16 cellular contexts compared by ENCODE assay signal in the genomic region with DNA sequence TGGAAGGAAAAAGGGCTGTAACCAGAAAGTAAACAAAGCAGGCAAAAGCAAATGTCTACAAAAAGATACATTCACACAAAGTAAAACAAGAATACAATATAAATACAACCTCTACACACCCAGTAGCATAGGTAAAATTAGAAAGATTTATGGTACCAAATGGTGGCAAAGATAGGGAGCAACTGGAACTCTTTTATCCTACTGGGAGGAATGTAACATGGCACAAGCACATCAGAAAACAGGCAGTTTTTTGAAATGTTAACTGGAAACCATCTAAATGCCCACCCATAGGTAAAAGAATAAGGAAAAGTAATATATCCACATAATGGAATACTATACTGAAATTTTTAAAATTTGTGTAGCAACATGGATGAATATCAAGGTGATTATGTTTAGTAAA. TPM values are rescaled to one million over a fixed set of nuclear protein-coding genes. Genes with fewer than 3 reads are reported as not detected.
DNase-seq lines count a peak whose midpoint lies in the region; ATAC-seq and TF ChIP-seq lines count a peak whose summit lies in the region.
"Had no signal": no experiment of that assay in that cellular context is flagged by ENCODE, and none has a peak within 500 bp of the region (broad histone marks: within the 10 kb centered on the region; RNA-seq: fewer than 3 reads in every experiment).

No MANE protein-coding gene starts in this region.

- H3K27ac ChIP-seq in cardiac muscle cell (no peak overlapping the region), right cardiac atrium (ENCODE audit: low read length) (no peak overlapping the region), endodermal cell (ENCODE audit: low read depth, low read length) (no peak overlapping the region)
- H3K27ac ChIP-seq: BLaER1 had no signal

- no peaks in the 10 kb centered on the region for H3K4me1 Mint-ChIP-seq in endodermal cell
- H3K4me1 Mint-ChIP-seq in CD14-positive monocyte: no peaks in the 10 kb centered on the region

- H3K4me1 ChIP-seq in cardiac muscle cell (ENCODE audit: low read depth) (no peaks in the 10 kb centered on the region), right cardiac atrium (ENCODE audit: control insufficient read depth, insufficient read depth, low read length) (no peaks in the 10 kb centered on the region), endodermal cell (ENCODE audit: control insufficient read depth, insufficient read depth, low read length) (no peaks in the 10 kb centered on the region)
- H3K4me1 ChIP-seq: BLaER1 had no signal

- H3K4me3 ChIP-seq in cardiac muscle cell: no peak overlapping the region
- H3K4me3 ChIP-seq in right cardiac atrium (ENCODE audit: low read length): no peak overlapping the region
- no peak overlapping the region for H3K4me3 ChIP-seq in endodermal cell (ENCODE audit: low read length)
- H3K4me3 ChIP-seq in foreskin fibroblast (ENCODE audit: low read depth in 1 of 2, low read length in 2 of 2): no peak overlapping the region
- H3K4me3 ChIP-seq: BLaER1 had no signal

- no peaks in the 10 kb centered on the region for H3K27me3 ChIP-seq in cardiac muscle cell
- no peaks in the 10 kb centered on the region for H3K27me3 ChIP-seq in right cardiac atrium (ENCODE audit: control insufficient read depth, insufficient read depth)
- H3K27me3 ChIP-seq in endodermal cell (ENCODE audit: control insufficient read depth, insufficient read depth, low read length, poor library complexity, severe bottlenecking): no peaks in the 10 kb centered on the region
- H3K27me3 ChIP-seq: BLaER1 had no signal

- H3K36me3 Mint-ChIP-seq in endodermal cell (ENCODE audit: low read depth): no peaks in the 10 kb centered on the region
- H3K36me3 Mint-ChIP-seq in CD14-positive monocyte: no peaks in the 10 kb centered on the region

- H3K27ac Mint-ChIP-seq in endodermal cell (no peak overlapping the region), CD14-positive monocyte (no peak overlapping the region)

- H3K9ac ChIP-seq in endodermal cell (ENCODE audit: extremely low read depth, low read length, poor library complexity, severe bottlenecking): no peak overlapping the region
- H3K9ac ChIP-seq: BLaER1 had no signal

- intact Hi-C loops in right cardiac atrium (cut with DNase I): no loop called here
- intact Hi-C loops in CD14-positive monocyte (cut with micrococcal nuclease): no loop called here

- no peaks in the 10 kb centered on the region for H3K27me3 Mint-ChIP-seq in endodermal cell (ENCODE audit: insufficient read depth)
- peaks cover 0 to 2% (median 2%) of the 10 kb centered on the region in 3 donors for H3K27me3 Mint-ChIP-seq in CD14-positive monocyte (ENCODE audit: low read depth in 3 of 3)

- no peaks in the 10 kb centered on the region for H3K9me3 ChIP-seq in cardiac muscle cell (ENCODE audit: low read depth)
- no peaks in the 10 kb centered on the region for H3K9me3 ChIP-seq in right cardiac atrium (ENCODE audit: control insufficient read depth, low read length)
- no peaks in the 10 kb centered on the region for H3K9me3 ChIP-seq in endodermal cell (ENCODE audit: control insufficient read depth, low read length)
- H3K9me3 ChIP-seq: BLaER1 had no signal

- H3K9me3 Mint-ChIP-seq in endodermal cell: no peaks in the 10 kb centered on the region
- H3K9me3 Mint-ChIP-seq in CD14-positive monocyte: peaks cover 0 to 2% (median 0%) of the 10 kb centered on the region in 7 donors

- H3K4me3 Mint-ChIP-seq in endodermal cell (no peak overlapping the region), CD14-positive monocyte (no peak overlapping the region)

- no peaks in the 10 kb centered on the region for H3K36me3 ChIP-seq in cardiac muscle cell
- H3K36me3 ChIP-seq in endodermal cell (ENCODE audit: control insufficient read depth, insufficient read depth, low read length): no peaks in the 10 kb centered on the region
- H3K36me3 ChIP-seq: BLaER1 had no signal

- DNase-seq in cardiac muscle cell (ENCODE audit: low read depth in 1 of 2, low spot score in 1 of 2): no peak
- no peak for DNase-seq in right cardiac atrium
- DNase-seq in endodermal cell: no peak
- no peak for DNase-seq in foreskin fibroblast
- DNase-seq in stimulated activated CD4-positive, alpha-beta T cell treated with anti-CD3 and anti-CD28 coated beads, Interleukin-4, amount 100 ng/mL, for 24 hours: no peak
- DNase-seq in CD14-positive monocyte (ENCODE audit: low spot score): no peak
- DNase-seq in activated CD4-positive, alpha-beta T cell treated with anti-CD3 and anti-CD28 coated beads, Interleukin-2, amount 50 U/mL, for 1 hour: no peak
- DNase-seq: 8988T, GF-D8, NCI-H1105 treated with DMSO at 0.1 percent for 48 hours, NCI-H187, NCI-H345, SHP77 had no signal

- ATAC-seq in right cardiac atrium (no peak), GM21515 (IDR thresholded peaks at IDR 0.05; ENCODE audit: unreplicated experiment) (no peak)

- TF ChIP-seq CTCF in cardiac muscle cell (IDR thresholded peaks at IDR 0.05; ENCODE audit: low read depth, low read length) (peak; percentile 4), endodermal cell (conservative IDR thresholded peaks at IDR 0.05) (peak; percentile 56), foreskin fibroblast (IDR thresholded peaks at IDR 0.05; ENCODE audit: low read depth, low read length) (peak; percentile 10), CD14-positive monocyte (IDR thresholded peaks at IDR 0.05) (no peak)

RNA-seq across cellular contexts. Expression of a gene that starts 8.7 kb away (rescaled TPM):
- total RNA-seq in cardiac muscle cell (not detected in 2 replicates), right cardiac atrium (not detected), endodermal cell (not detected)
- polyA plus RNA-seq in cardiac muscle cell (not detected in 2 replicates), right cardiac atrium (not detected), CD14-positive monocyte (not detected)
- polyA plus RNA-seq in endodermal cell (2013, experiment 1 of 2): not detected
- polyA plus RNA-seq in endodermal cell (2013, experiment 2 of 2): not detected
- total RNA-seq: HT1080 had no signal
